9 cellular contexts compared by ENCODE assay signal in the genomic region with DNA sequence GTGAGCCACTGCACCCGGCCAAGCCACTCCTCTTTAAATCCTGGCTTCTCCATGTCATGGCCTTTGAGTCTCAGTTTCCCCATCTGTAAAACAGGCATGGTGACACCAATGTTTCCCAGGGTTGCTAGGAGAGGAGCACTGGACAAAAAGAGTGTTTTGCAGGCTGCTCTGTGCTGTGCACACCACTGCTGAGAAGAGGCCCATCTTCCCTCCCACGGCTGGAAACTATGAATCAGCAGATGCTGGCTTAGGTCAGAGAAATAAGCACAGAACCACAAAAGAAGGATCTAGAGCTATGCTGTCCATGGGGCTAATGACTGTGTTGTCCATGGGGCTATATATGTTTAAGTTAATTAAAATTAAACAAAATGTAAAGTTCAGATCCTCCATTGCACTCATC. TPM values are rescaled to one million over a fixed set of nuclear protein-coding genes. Genes with fewer than 3 reads are reported as not detected.
DNase-seq lines count a peak whose midpoint lies in the region; ATAC-seq and TF ChIP-seq lines count a peak whose summit lies in the region.
"Had no signal": no experiment of that assay in that cellular context is flagged by ENCODE, and none has a peak within 500 bp of the region (broad histone marks: within the 10 kb centered on the region; RNA-seq: fewer than 3 reads in every experiment).

No MANE protein-coding gene starts in this region.

- DNase-seq in heart left ventricle: peak in 3 of 5 donors; percentile 36 to 50 (median 48)
- DNase-seq in left ventricle myocardium inferior: no peak
- DNase-seq in activated CD4-positive, alpha-beta T cell treated with anti-CD3 and anti-CD28 coated beads, Interleukin-2, amount 50 U/mL, for 48 hours: peak; percentile 28 to 55
- peak; percentile 22 for DNase-seq in kidney glomerular epithelial cell (lab: John Stamatoyannopoulos, UW)
- DNase-seq in uterus: peak; percentile 55 to 70
- DNase-seq in NCI-H2171 treated with DMSO at 0.1 percent for 48 hours (lab: John Stamatoyannopoulos, UW): no peak
- no peak for DNase-seq in NCI-H2107 treated with DMSO at 0.1 percent for 48 hours (lab: John Stamatoyannopoulos, UW; ENCODE audit: unreplicated experiment)
- DNase-seq in NCI-H128 (lab: John Stamatoyannopoulos, UW; ENCODE audit: unreplicated experiment): no peak
- DNase-seq: DMS 273 treated with DMSO at 0.1 percent for 48 hours had no signal

- peak in 3 of 4 donors; percentile 53 to 71 (median 66) for ATAC-seq in heart left ventricle

- H3K36me3 ChIP-seq in heart left ventricle: no peaks in the 10 kb centered on the region
- no peaks in the 10 kb centered on the region for H3K36me3 ChIP-seq in left ventricle myocardium inferior
- no peaks in the 10 kb centered on the region for H3K36me3 ChIP-seq in uterus

- H3K27ac ChIP-seq in heart left ventricle (peak overlapping the region in 1 of 12 donors; percentile 61), left ventricle myocardium inferior (replicated peaks) (no peak overlapping the region), uterus (peak overlapping the region; percentile 44 to 47)

- no peak overlapping the region for H3K4me3 ChIP-seq in heart left ventricle
- no peak overlapping the region for H3K4me3 ChIP-seq in left ventricle myocardium inferior
- H3K4me3 ChIP-seq in uterus: no peak overlapping the region

- H3K4me1 ChIP-seq in heart left ventricle (peaks cover 0 to 57% (median 16%) of the 10 kb centered on the region in 12 donors), left ventricle myocardium inferior (peaks cover 25% of the 10 kb centered on the region), uterus (peaks cover 7 to 8% of the 10 kb centered on the region in 2 donors)

- H3K27me3 ChIP-seq in heart left ventricle (peaks cover 0 to 3% (median 0%) of the 10 kb centered on the region in 9 donors), left ventricle myocardium inferior (ENCODE audit: low read depth) (peaks cover 19% of the 10 kb centered on the region), uterus (no peaks in the 10 kb centered on the region)

- intact Hi-C loops in heart left ventricle (cut with DNase I): no loop called here
- intact Hi-C loops in left ventricle myocardium inferior (cut with micrococcal nuclease): no loop called here
- intact Hi-C loops in uterus (cut with DNase I; ENCODE audit: low total_unique reads): no loop called here

- WGBS in heart left ventricle, 4 donors: 69 to 78% (median 71%) methylated on average over 2 of the region's 2 CpGs

- no peaks in the 10 kb centered on the region for H3K9me3 ChIP-seq in heart left ventricle
- no peaks in the 10 kb centered on the region for H3K9me3 ChIP-seq in left ventricle myocardium inferior (replicated peaks)
- no peaks in the 10 kb centered on the region for H3K9me3 ChIP-seq in uterus

- TF ChIP-seq CTCF in heart left ventricle (IDR thresholded peaks at IDR 0.05): no peak
- TF ChIP-seq CTCF in left ventricle myocardium inferior (IDR thresholded peaks at IDR 0.05; ENCODE audit: borderline replicate concordance): no peak
- TF ChIP-seq CTCF in uterus (IDR thresholded peaks at IDR 0.05): no peak

- no peak for TF ChIP-seq POLR2A in heart left ventricle (IDR thresholded peaks at IDR 0.05)
- TF ChIP-seq POLR2A in uterus (IDR thresholded peaks at IDR 0.05): no peak

RNA-seq across cellular contexts. Expression of a gene that starts 37.2 kb away (rescaled TPM):
- total RNA-seq in heart left ventricle (10 to 100 TPM in 1 of 9 donors, 1 to 10 TPM in 8; 2.0 to 11.5 (median 2.7) TPM), left ventricle myocardium inferior (2.9 TPM), uterus (10 to 100 TPM in 3 of 4 donors, 1 to 10 TPM in 1; 3.2 to 65.5 (median 27.9) TPM)
- 1 to 10 TPM in 1 of 2 donors, under 1 TPM in 1; 0.88 to 1.8 TPM for polyA plus RNA-seq in heart left ventricle

Comparison
In these comparisons a context has a peak if more than half of its experiments do, and no peak if none do; other contexts are left out.
1. DNase-seq: peak in heart left ventricle (3 of 5), activated CD4-positive, alpha-beta T cell treated with anti-CD3 and anti-CD28 coated beads, Interleukin-2, amount 50 U/mL, for 48 hours (2 of 2), kidney glomerular epithelial cell (single experiment) and uterus (2 of 2); none in left ventricle myocardium inferior (single experiment), NCI-H2171 treated with DMSO at 0.1 percent for 48 hours (single experiment), NCI-H2107 treated with DMSO at 0.1 percent for 48 hours (single experiment) and NCI-H128 (single experiment).